10 cellular contexts compared by ENCODE assay signal in the genomic region with DNA sequence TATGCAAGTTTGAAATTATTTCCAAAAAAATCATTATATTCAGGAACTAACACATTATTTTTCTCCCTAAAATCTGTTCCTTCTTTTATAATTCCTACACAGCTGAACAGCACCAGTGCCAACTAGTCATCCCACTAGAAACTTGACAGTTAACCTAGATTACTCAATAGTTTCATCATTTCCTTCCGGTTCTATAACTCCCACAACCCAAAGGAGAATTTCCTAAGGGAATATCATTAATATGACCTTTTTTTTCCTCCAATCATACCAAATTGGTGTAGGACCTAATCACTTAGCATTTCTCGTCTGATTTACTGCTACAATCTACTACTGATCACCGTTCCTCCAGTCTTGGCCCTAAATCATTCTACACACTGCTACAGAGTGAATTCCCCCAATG. TPM values are rescaled to one million over a fixed set of nuclear protein-coding genes. Genes with fewer than 3 reads are reported as not detected.
DNase-seq lines count a peak whose midpoint lies in the region; ATAC-seq and TF ChIP-seq lines count a peak whose summit lies in the region.
"Had no signal": no experiment of that assay in that cellular context is flagged by ENCODE, and none has a peak within 500 bp of the region (broad histone marks: within the 10 kb centered on the region; RNA-seq: fewer than 3 reads in every experiment).

No MANE protein-coding gene starts in this region.

- DNase-seq in GM04504 (ENCODE audit: low read depth) (peak; percentile 42), PC-3 (peak; percentile 67), fibroblast of gingiva (ENCODE audit: low read depth) (peak; percentile 56), putamen (ENCODE audit: low spot score) (peak; percentile 31), lower lobe of right lung (no peak), G401 (ENCODE audit: low spot score) (no peak), NCI-H2029 (lab: John Stamatoyannopoulos, UW) (no peak)
- DNase-seq: NCI-H2107; stimulated activated CD4-positive, alpha-beta T cell treated with anti-CD3 and anti-CD28 coated beads, Interleukin-1b, Interleukin-23, amount 100 ng/mL, for 48 hours; substantia nigra had no signal

- peaks cover 14% of the 10 kb centered on the region; the same call in 1 of the 2 replicates for H3K79me2 ChIP-seq in PC-3 (ENCODE audit: low read length)

- H3K4me1 ChIP-seq in PC-3 (ENCODE audit: insufficient read depth, low read length) (peaks cover 26% of the 10 kb centered on the region), lower lobe of right lung (peaks cover 39% of the 10 kb centered on the region)

- H4K20me1 ChIP-seq in PC-3 (ENCODE audit: low read length), result no peaks in the 10 kb centered on the region

- ATAC-seq in PC-3 (peak; percentile 48), lower lobe of right lung (no peak)

- POLR2A ChIA-PET in PC-3 (lab: Charles Lee; ENCODE audit: unreplicated experiment), result no interaction called here

- peak overlapping the region; percentile 37; the same call in 1 of the 2 replicates for H3K27ac ChIP-seq in PC-3 (ENCODE audit: low read length)
- no peak overlapping the region for H3K27ac ChIP-seq in lower lobe of right lung

- in situ Hi-C loops in G401 (cut with HindIII; ENCODE audit: low sequenced_read_pairs), result no loop called here

- H2AFZ ChIP-seq in PC-3 (ENCODE audit: low read length), result no peak overlapping the region

- H3K9me3 ChIP-seq in PC-3 (ENCODE audit: low read length) (no peaks in the 10 kb centered on the region), lower lobe of right lung (no peaks in the 10 kb centered on the region)

- H3F3A ChIP-seq in PC-3 (ENCODE audit: low read length, unreplicated experiment), result no peaks in the 10 kb centered on the region

- peak overlapping the region; percentile 32 for H3K4me2 ChIP-seq in PC-3 (ENCODE audit: low read length)

- intact Hi-C loops in PC-3 (cut with micrococcal nuclease), result no loop called here
- intact Hi-C loops in lower lobe of right lung (cut with DNase I), result no loop called here

- H3K36me3 ChIP-seq in PC-3 (ENCODE audit: low read depth, low read length), result no peaks in the 10 kb centered on the region
- H3K36me3 ChIP-seq in lower lobe of right lung, result no peaks in the 10 kb centered on the region

- no peaks in the 10 kb centered on the region for H3K9me2 ChIP-seq in PC-3 (replicated peaks; ENCODE audit: low read length)

- BruUV-seq in PC-3 (replicated peaks; lab: Mats Ljungman, UMichigan), result no TSS peak

- H3K9ac ChIP-seq in PC-3 (ENCODE audit: low read length), result no peak overlapping the region

- no peak overlapping the region for H3K4me3 ChIP-seq in PC-3 (ENCODE audit: low read length)
- no peak overlapping the region for H3K4me3 ChIP-seq in lower lobe of right lung

- CTCF ChIA-PET in PC-3 (lab: Charles Lee), result no interaction called here

- TF ChIP-seq CTCF in PC-3 (conservative IDR thresholded peaks at IDR 0.05; ENCODE audit: low read depth, low read length) (no peak), lower lobe of right lung (IDR thresholded peaks at IDR 0.05) (no peak)

- no peaks in the 10 kb centered on the region for H3K27me3 ChIP-seq in PC-3 (ENCODE audit: low read length)
- no peaks in the 10 kb centered on the region for H3K27me3 ChIP-seq in lower lobe of right lung (ENCODE audit: low read depth)

RNA-seq across cellular contexts. Expression of a gene that starts 45.9 kb away (rescaled TPM):
- total RNA-seq in PC-3 (2014; rRNA removed), result 23.1 and 38.2 TPM in 2 replicates
- total RNA-seq in lower lobe of right lung, result 125 TPM
- total RNA-seq in G401 (2014; rRNA removed; shearing (Covaris generic)), result 15.4 and 38.0 TPM in 2 replicates

Comparison
In these comparisons a context has a peak if more than half of its experiments do, and no peak if none do; other contexts are left out.
1. DNase-seq: peak in GM04504 (single experiment), PC-3 (single experiment), fibroblast of gingiva (single experiment) and putamen (single experiment); none in lower lobe of right lung (single experiment), G401 (single experiment) and NCI-H2029 (single experiment).